1 cellular context compared by ENCODE assay signal in the genomic region with DNA sequence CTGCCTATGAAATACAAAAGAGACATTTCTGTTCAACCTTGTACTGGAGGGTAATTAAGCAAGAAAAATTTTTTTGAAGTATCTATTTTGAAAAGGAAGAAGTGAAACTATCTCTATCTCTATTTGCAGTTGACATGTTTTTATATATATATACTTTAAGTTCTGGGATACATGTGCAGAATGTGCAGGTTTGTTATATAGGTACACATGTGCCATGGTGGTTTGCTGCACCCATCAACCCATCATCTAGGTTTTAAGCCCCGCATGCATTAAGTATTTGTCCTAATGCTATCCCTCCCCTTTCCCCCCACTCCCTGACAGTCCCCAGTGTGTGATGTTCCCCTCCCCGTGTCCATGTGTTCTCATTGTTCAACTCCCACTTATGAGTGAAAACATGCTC.
TF ChIP-seq lines count a peak whose summit lies in the region.

No MANE protein-coding gene starts in this region.

TF ChIP-seq in GM12878, 131 proteins besides CTCF, POLR2A, EP300 and RAD21 (continued from another document):
- TF ChIP-seq MTA2 (IDR thresholded peaks at IDR 0.05; ENCODE audit: low read depth): peak; percentile 69
- TF ChIP-seq IKZF1 (conservative IDR thresholded peaks at IDR 0.05): peak; percentile 32
- 0 out of 2 replicates have a peak, but pooled peaks have one; percentile 16 for TF ChIP-seq BACH1 (IDR thresholded peaks at IDR 0.05; ENCODE audit: borderline replicate concordance)
- TF ChIP-seq BHLHE40 (IDR thresholded peaks at IDR 0.05; ENCODE audit: borderline replicate concordance in 1 of 2, low read depth in 2 of 2, low read length in 1 of 2): 0 out of 4 replicates have a peak, but pooled peaks of 1 of the 2 experiments have one; percentile 27
TF ChIP-seq in GM12878: peak in this region for 11; not testable (repeated sequence) for 120.
